Comparison of ENCODE assay signal across 8 cellular contexts in the genomic region with DNA sequence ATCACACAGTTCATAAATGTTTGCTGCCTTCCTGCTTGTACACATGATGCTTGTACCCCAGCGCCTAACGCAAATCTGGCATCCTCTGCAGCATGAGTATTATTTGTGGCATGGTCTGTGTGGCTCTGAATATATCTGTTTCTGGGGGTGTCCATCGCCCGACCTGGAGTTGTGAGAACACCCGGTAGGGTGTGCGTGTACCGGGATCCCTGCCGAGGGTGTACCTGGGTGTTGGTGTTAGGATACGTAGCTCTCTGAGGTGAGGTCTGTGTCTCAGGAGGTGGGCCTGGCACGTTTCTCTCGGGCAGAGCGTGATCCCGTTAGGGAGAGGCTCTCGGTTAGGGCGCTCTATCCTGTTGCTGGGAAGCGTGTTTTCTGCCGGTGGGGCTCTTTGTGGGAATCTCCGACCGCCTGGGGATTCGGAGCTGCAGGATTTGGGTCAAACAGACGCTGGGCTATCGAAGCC.
A peak's percentile ranks its signal among the peaks of the same experiment; 100 is the strongest.
DNase-seq lines count a peak whose midpoint lies in the region; ATAC-seq and TF ChIP-seq lines count a peak whose summit lies in the region.

No MANE protein-coding gene starts in this region.

- ATAC-seq in GM21576 (IDR thresholded peaks at IDR 0.05; ENCODE audit: unreplicated experiment): no peak

- no peaks in the 10 kb centered on the region for H3K36me3 ChIP-seq in HUES48 (ENCODE audit: control insufficient read depth, insufficient read depth, low read length)
- no peaks in the 10 kb centered on the region for H3K36me3 ChIP-seq in parathyroid adenoma (ENCODE audit: control insufficient read depth, insufficient read depth, low read length)

- H3K9me3 ChIP-seq in HUES48 (ENCODE audit: control insufficient read depth, insufficient read depth, low read length): no peaks in the 10 kb centered on the region
- H3K9me3 ChIP-seq in parathyroid adenoma (ENCODE audit: control insufficient read depth, low read length): no peaks in the 10 kb centered on the region

- peak overlapping the region; percentile 90 for H3K4me2 ChIP-seq in parathyroid adenoma (ENCODE audit: low read length)

- H3K4me3 ChIP-seq in HUES48 (ENCODE audit: low read depth, low read length) (peak overlapping the region; percentile 69), fibroblast of pulmonary artery (replicated peaks; ENCODE audit: low read depth, low read length) (peak overlapping the region; percentile 53), parathyroid adenoma (ENCODE audit: low read depth, low read length) (peak overlapping the region; percentile 56)

- H3K27ac ChIP-seq in HUES48 (ENCODE audit: low read depth, low read length): peak overlapping the region; percentile 99
- peak overlapping the region; percentile 96 for H3K27ac ChIP-seq in parathyroid adenoma

- H3K9ac ChIP-seq in HUES48 (ENCODE audit: low read depth, low read length) (peak overlapping the region; percentile 70), parathyroid adenoma (no peak overlapping the region)

- H3K79me2 ChIP-seq in parathyroid adenoma: no peaks in the 10 kb centered on the region

- peak overlapping the region; percentile 94 for H2AFZ ChIP-seq in parathyroid adenoma

- H3K27me3 ChIP-seq in HUES48 (ENCODE audit: control insufficient read depth, insufficient read depth, low read length): peaks cover 12% of the 10 kb centered on the region
- H3K27me3 ChIP-seq in parathyroid adenoma (ENCODE audit: control insufficient read depth, insufficient read depth, low read length): no peaks in the 10 kb centered on the region

- TF ChIP-seq CTCF in fibroblast of pulmonary artery (IDR thresholded peaks at IDR 0.05; ENCODE audit: low read length, missing control alignments) (no peak), parathyroid adenoma (IDR thresholded peaks at IDR 0.05) (no peak)

- DNase-seq in SHP77 (lab: John Stamatoyannopoulos, UW) (peak; percentile 59 to 73), fibroblast of pulmonary artery (ENCODE audit: low read depth) (no peak), DMS114 treated with DMSO at 0.1 percent for 48 hours (lab: John Stamatoyannopoulos, UW; ENCODE audit: unreplicated experiment) (no peak), SKM-1 treated with dmso at 0.1 percent for 144 hours (lab: John Stamatoyannopoulos, UW; ENCODE audit: unreplicated experiment) (no peak), NK-92 (lab: John Stamatoyannopoulos, UW; ENCODE audit: unreplicated experiment) (no peak)

- H3K4me1 ChIP-seq in HUES48 (ENCODE audit: control insufficient read depth, insufficient read depth, low read length): peaks cover 24% of the 10 kb centered on the region
- H3K4me1 ChIP-seq in parathyroid adenoma: peaks cover 3% of the 10 kb centered on the region

Comparison
In these comparisons a context has a peak if more than half of its experiments do, and no peak if none do; other contexts are left out.
1. DNase-seq: peak in SHP77 (2 of 2); none in fibroblast of pulmonary artery (single experiment), DMS114 treated with DMSO at 0.1 percent for 48 hours (single experiment), SKM-1 treated with dmso at 0.1 percent for 144 hours (single experiment) and NK-92 (single experiment).
2. Peak in every context shown above with its lines, with median percentiles within 50 percentile points of each other: H3K4me3 ChIP-seq.